In the genomic region with DNA sequence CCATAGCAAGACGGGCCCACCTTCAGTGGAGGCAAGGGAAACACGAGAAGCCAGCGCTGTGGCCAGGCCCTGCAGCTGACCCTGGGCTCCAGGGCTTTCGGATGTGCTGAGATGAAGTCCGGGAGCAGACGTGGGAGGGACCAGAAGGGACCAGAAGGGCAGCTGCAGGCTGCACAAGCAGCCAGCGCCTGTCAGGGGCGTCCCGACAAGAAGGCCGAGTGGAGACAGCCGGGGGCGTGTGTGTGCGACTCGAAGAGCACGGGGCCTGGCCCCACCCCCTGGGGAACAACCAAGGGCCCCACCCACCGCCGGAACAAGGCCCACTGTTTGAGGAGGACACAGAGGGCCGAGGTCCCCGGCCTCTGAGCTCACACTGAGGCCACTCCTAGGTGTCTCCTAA, we compare ENCODE assay signal across 15 cellular contexts. TPM values are rescaled to one million over a fixed set of nuclear protein-coding genes. Genes with fewer than 3 reads are reported as not detected.
A peak's percentile ranks its signal among the peaks of the same experiment; 100 is the strongest.
DNase-seq lines count a peak whose midpoint lies in the region; ATAC-seq and TF ChIP-seq lines count a peak whose summit lies in the region.
"Had no signal": no experiment of that assay in that cellular context is flagged by ENCODE, and none has a peak within 500 bp of the region (broad histone marks: within the 10 kb centered on the region; RNA-seq: fewer than 3 reads in every experiment).

No MANE protein-coding gene starts in this region.

- H2BK5ac ChIP-seq in mesenchymal stem cell (ENCODE audit: low read depth, low read length, poor library complexity, severe bottlenecking), result no peak overlapping the region

- no peak overlapping the region for H3K4me2 ChIP-seq in mesenchymal stem cell (ENCODE audit: low read length, poor library complexity, severe bottlenecking)

- peaks cover 12 to 16% of the 10 kb centered on the region in 2 experiments for H3K36me3 ChIP-seq in mesenchymal stem cell (ENCODE audit: control insufficient read depth in 1 of 2, insufficient read depth in 2 of 2, low read depth in 1 of 2, low read length in 2 of 2)

- 82% methylated on average over 19 of the region's 19 CpGs for WGBS in mesenchymal stem cell

- no peak overlapping the region for H3K14ac ChIP-seq in mesenchymal stem cell (ENCODE audit: low read length in 2 of 2)

- intact Hi-C loops in Right ventricle myocardium inferior (cut with DNase I), result no loop called here
- intact Hi-C loops in cardiac septum (cut with DNase I), result no loop called here

- H2BK15ac ChIP-seq in mesenchymal stem cell (ENCODE audit: low read depth, poor library complexity, severe bottlenecking), result no peak overlapping the region

- no peaks in the 10 kb centered on the region for H3K9me3 ChIP-seq in mesenchymal stem cell (ENCODE audit: control insufficient read depth, low read length)

- H3K27me3 ChIP-seq in mesenchymal stem cell (ENCODE audit: control insufficient read depth in 1 of 2, insufficient read depth in 1 of 2, low read length in 2 of 2), result no peaks in the 10 kb centered on the region

- peaks cover 7% of the 10 kb centered on the region for H3K4me1 Mint-ChIP-seq in glutamatergic neuron (ENCODE audit: low read depth, unreplicated experiment)
- peaks cover 0 to 1% of the 10 kb centered on the region in 2 donors for H3K4me1 Mint-ChIP-seq in stimulated activated naive B cell treated with anti-CD40 and anti-IgM and Interleukin-4, amounts not matched to agents 10 μg/mL and 1 μg/mL and 100 μg/mL, for 72 hours
- H3K4me1 Mint-ChIP-seq: CD14-positive monocyte, H9 had no signal

- no peak overlapping the region for H3K4me3 ChIP-seq in mesenchymal stem cell (ENCODE audit: insufficient read depth in 1 of 2, low read depth in 1 of 2, low read length in 2 of 2)

- H3K23ac ChIP-seq in mesenchymal stem cell (ENCODE audit: low read length in 2 of 2), result no peak overlapping the region

- peak; percentile 43 for ATAC-seq in Right ventricle myocardium inferior
- no peak for ATAC-seq in stimulated activated naive B cell treated with anti-CD40 and anti-IgM and Interleukin-4, amounts not matched to agents 10 μg/mL and 1 μg/mL and 100 μg/mL, for 72 hours (replicated peaks)
- ATAC-seq: PC-3 had no signal

- no peak overlapping the region for H2BK120ac ChIP-seq in mesenchymal stem cell (ENCODE audit: low read depth, low read length)

- H3K18ac ChIP-seq in mesenchymal stem cell (ENCODE audit: low read depth in 1 of 2, low read length in 2 of 2), result no peak overlapping the region

- H3K9ac ChIP-seq in mesenchymal stem cell (ENCODE audit: low read length), result no peak overlapping the region

- peaks cover 7% of the 10 kb centered on the region for H3K27me3 Mint-ChIP-seq in glutamatergic neuron (ENCODE audit: unreplicated experiment)
- H3K27me3 Mint-ChIP-seq in stimulated activated naive B cell treated with anti-CD40 and anti-IgM and Interleukin-4, amounts not matched to agents 10 μg/mL and 1 μg/mL and 100 μg/mL, for 72 hours, result no peaks in the 10 kb centered on the region

- H3K36me3 Mint-ChIP-seq in glutamatergic neuron (ENCODE audit: unreplicated experiment), result no peaks in the 10 kb centered on the region
- H3K36me3 Mint-ChIP-seq in stimulated activated naive B cell treated with anti-CD40 and anti-IgM and Interleukin-4, amounts not matched to agents 10 μg/mL and 1 μg/mL and 100 μg/mL, for 72 hours, result peaks cover 34 to 43% of the 10 kb centered on the region in 2 donors

- TF ChIP-seq CTCF in glutamatergic neuron (IDR thresholded peaks at IDR 0.05; ENCODE audit: partially characterized antibody, unreplicated experiment), result no peak

- no peaks in the 10 kb centered on the region for H3K79me1 ChIP-seq in mesenchymal stem cell (replicated peaks; ENCODE audit: low read length, poor library complexity, severe bottlenecking)

- H3K9me3 Mint-ChIP-seq in glutamatergic neuron (ENCODE audit: unreplicated experiment), result peaks cover 10% of the 10 kb centered on the region
- H3K9me3 Mint-ChIP-seq in stimulated activated naive B cell treated with anti-CD40 and anti-IgM and Interleukin-4, amounts not matched to agents 10 μg/mL and 1 μg/mL and 100 μg/mL, for 72 hours, result peaks cover 0 to 2% of the 10 kb centered on the region in 2 donors
- H3K9me3 Mint-ChIP-seq: H9 had no signal

- no peaks in the 10 kb centered on the region for H3K4me1 ChIP-seq in mesenchymal stem cell (ENCODE audit: control insufficient read depth, insufficient read depth, low read depth, low read length)

- DNase-seq in Right ventricle myocardium inferior (ENCODE audit: missing footprints) (no peak), cardiac septum (ENCODE audit: low spot score) (no peak), glutamatergic neuron (peak; percentile 78), mesenchymal stem cell (no peak), DMS 273 (lab: John Stamatoyannopoulos, UW; ENCODE audit: unreplicated experiment) (no peak), OCI-M2 (lab: John Stamatoyannopoulos, UW; ENCODE audit: unreplicated experiment) (no peak), NCI-H526 (lab: John Stamatoyannopoulos, UW) (no peak)
- DNase-seq in stimulated activated naive B cell treated with anti-CD40 and anti-IgM and Interleukin-4, amounts not matched to agents 10 μg/mL and 1 μg/mL and 100 μg/mL, for 72 hours, result no peak
- DNase-seq: COR-L47, H9, NCI-H1436, NCI-H2029 treated with DMSO at 0.1 percent for 48 hours, NCI-H226, PC-3 had no signal

- H4K8ac ChIP-seq in mesenchymal stem cell (ENCODE audit: low read length), result no peak overlapping the region

- no peak overlapping the region for H3K27ac ChIP-seq in mesenchymal stem cell (ENCODE audit: low read length, poor library complexity, severe bottlenecking)

- no peak overlapping the region for H2AFZ ChIP-seq in mesenchymal stem cell (ENCODE audit: low read depth, low read length)

- no peak overlapping the region for H3K4ac ChIP-seq in mesenchymal stem cell (ENCODE audit: low read depth in 1 of 2, low read length in 2 of 2)

- H2BK12ac ChIP-seq in mesenchymal stem cell (ENCODE audit: low read length in 2 of 2), result no peak overlapping the region

- H3K4me3 Mint-ChIP-seq in glutamatergic neuron (ENCODE audit: unreplicated experiment), result no peak overlapping the region
- no peak overlapping the region for H3K4me3 Mint-ChIP-seq in stimulated activated naive B cell treated with anti-CD40 and anti-IgM and Interleukin-4, amounts not matched to agents 10 μg/mL and 1 μg/mL and 100 μg/mL, for 72 hours
- H3K4me3 Mint-ChIP-seq: CD14-positive monocyte, H9 had no signal

- peak overlapping the region; percentile 35 for H4K91ac ChIP-seq in mesenchymal stem cell (ENCODE audit: low read length)

- peak overlapping the region; percentile 96 for H3K27ac Mint-ChIP-seq in glutamatergic neuron (ENCODE audit: unreplicated experiment)
- peak overlapping the region; percentile 65 for H3K27ac Mint-ChIP-seq in stimulated activated naive B cell treated with anti-CD40 and anti-IgM and Interleukin-4, amounts not matched to agents 10 μg/mL and 1 μg/mL and 100 μg/mL, for 72 hours

- H2AK5ac ChIP-seq in mesenchymal stem cell (ENCODE audit: low read length, severe bottlenecking), result no peak overlapping the region

RNA-seq across cellular contexts. Expression of gene SLC12A7, which starts 31.4 kb away (rescaled TPM):
- 179 TPM for total RNA-seq in Right ventricle myocardium inferior
- 127 TPM for total RNA-seq in cardiac septum
- total RNA-seq in glutamatergic neuron (ENCODE audit: unreplicated experiment), result 147 TPM
- 23.4 TPM for polyA plus RNA-seq in mesenchymal stem cell (2013, experiment 1 of 2)
- 22.9 TPM for polyA plus RNA-seq in mesenchymal stem cell (2013, experiment 2 of 2)
